Comparison of ENCODE assay signal across 22 cellular contexts in genomic region chr7:99677013-99677412, GRCh38. TPM values are rescaled to one million over a fixed set of nuclear protein-coding genes. Genes with fewer than 3 reads are reported as not detected.
"Had no signal": no experiment of that assay in that cellular context is flagged by ENCODE, and none has a peak within 500 bp of the region (broad histone marks: within the 10 kb centered on the region; RNA-seq: fewer than 3 reads in every experiment).

No MANE protein-coding gene starts in this region.

- H3K4me1 ChIP-seq: tibial artery had no signal

- H3K36me3 ChIP-seq: cardiac muscle cell, left ventricle myocardium inferior, tibial artery had no signal

- H3K4me3 ChIP-seq: cardiac muscle cell, left ventricle myocardium inferior, psoas muscle, tibial artery had no signal

- H3K9me3 ChIP-seq: psoas muscle had no signal

- H3K27me3 ChIP-seq: cardiac muscle cell, foreskin keratinocyte, tibial artery had no signal

- ATAC-seq: activated CD4-positive, CD25-positive, alpha-beta regulatory T cell treated with anti-CD3 and anti-CD28 coated beads, Interleukin-2, amount 50 U/mL, for 24 hours; activated T-cell treated with anti-CD3 and anti-CD28 coated beads, Interleukin-2, amount 50 U/mL, for 72 hours; foreskin keratinocyte; psoas muscle; sciatic nerve; stimulated activated memory B cell treated with anti-CD40 and anti-IgM and Interleukin-4, amounts not matched to agents 10 μg/mL and 1 μg/mL and 100 μg/mL, for 72 hours had no signal

- H3K27ac ChIP-seq: cardiac muscle cell, foreskin keratinocyte, left ventricle myocardium inferior, psoas muscle, tibial artery had no signal

- DNase-seq: activated CD4-positive, alpha-beta T cell treated with anti-CD3 and anti-CD28 coated beads, Interleukin-2, amount 50 U/mL, for 1 hour; activated gamma-delta T cell; activated T-cell treated with anti-CD3 and anti-CD28 coated beads, Interleukin-2, amount 50 U/mL, for 72 hours; amniotic stem cell; effector memory CD4-positive, alpha-beta T cell; foreskin keratinocyte; left ventricle myocardium inferior; naive B cell; psoas muscle; stimulated activated CD4-positive, alpha-beta T cell treated with anti-CD3 and anti-CD28 coated beads, Interleukin-4, amount 100 ng/mL, for 4 hours; tibial artery had no signal

RNA-seq across cellular contexts. Expression of gene CYP3A5, which starts 2.8 kb away (rescaled TPM):
- total RNA-seq: chondrocyte, endothelial cell of umbilical vein, left ventricle myocardium inferior, neural crest cell, osteocyte had no signal
- polyA plus RNA-seq: endothelial cell of umbilical vein had no signal

RNA-seq across cellular contexts. Expression of gene CYP3A7, which starts 58.0 kb away (rescaled TPM):
- total RNA-seq: activated CD8-positive, alpha-beta memory T cell treated with anti-CD3 and anti-CD28 coated beads for 36 hours; activated T-cell treated with anti-CD3 and anti-CD28 coated beads, Interleukin-2, amount 50 U/mL, for 72 hours; cardiac muscle cell; chondrocyte; endothelial cell of umbilical vein; foreskin keratinocyte; left ventricle myocardium inferior; neural crest cell; osteocyte; psoas muscle; sciatic nerve; subcutaneous adipose tissue had no signal
- polyA plus RNA-seq: endothelial cell of umbilical vein, foreskin keratinocyte, keratinocyte, psoas muscle had no signal
